ENCODE assay signal across 20 cellular contexts in the genomic region with DNA sequence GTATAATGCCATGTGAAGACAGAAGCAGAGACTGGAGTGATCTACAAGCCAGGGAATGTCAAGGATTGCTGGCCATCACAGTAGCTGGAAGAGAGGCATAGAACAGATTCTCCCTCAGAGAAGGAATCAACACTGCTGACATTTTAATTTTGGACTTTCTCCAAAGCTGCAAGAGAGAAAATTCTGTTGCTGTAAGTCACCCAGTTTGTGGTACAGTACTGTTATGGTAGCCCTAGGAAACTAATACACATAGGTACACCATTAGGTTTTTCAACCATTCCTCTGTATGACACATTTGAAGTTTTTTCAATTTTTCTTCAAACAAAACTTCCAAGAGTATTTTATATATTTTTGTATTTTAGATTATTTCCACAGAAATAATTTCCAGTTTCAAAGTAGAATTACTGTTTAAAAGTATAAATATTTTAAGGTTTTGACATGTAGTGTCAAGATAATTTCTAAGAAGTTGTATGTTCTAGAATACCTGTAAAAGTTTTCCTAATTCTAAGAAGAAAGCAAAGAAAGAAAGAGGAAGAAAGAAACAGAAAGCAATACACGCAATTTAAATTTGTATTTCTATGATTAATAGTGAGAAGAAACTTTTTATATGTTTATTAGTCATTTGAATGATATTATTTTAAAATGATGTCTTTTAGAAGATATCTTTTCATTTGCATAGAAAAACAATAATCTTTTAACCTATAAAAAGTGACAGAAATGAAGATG.
DNase-seq lines count a peak whose midpoint lies in the region; ATAC-seq, FAIRE-seq and TF ChIP-seq lines count a peak whose summit lies in the region.
"Had no signal": no experiment of that assay in that cellular context is flagged by ENCODE, and none has a peak within 500 bp of the region (broad histone marks: within the 10 kb centered on the region; RNA-seq: fewer than 3 reads in every experiment).

No MANE protein-coding gene starts in this region.

- no peak for ATAC-seq in CD4-positive, CD25-positive, alpha-beta regulatory T cell (ENCODE audit: low read depth in 2 of 2)
- ATAC-seq: left cardiac atrium; mucosa of descending colon; stimulated activated naive CD8-positive, alpha-beta T cell treated with anti-CD3 and anti-CD28 coated beads, Interleukin-15, amount 100 ng/mL, for 72 hours had no signal

- no peak overlapping the region for H3K4me3 Mint-ChIP-seq in CD4-positive, CD25-positive, alpha-beta regulatory T cell
- peak overlapping the region; percentile 8 for H3K4me3 Mint-ChIP-seq in activated naive CD8-positive, alpha-beta T cell treated with anti-CD3 and anti-CD28 coated beads for 36 hours
- H3K4me3 Mint-ChIP-seq in CD14-positive monocyte, result no peak overlapping the region
- H3K4me3 Mint-ChIP-seq: activated CD4-positive, alpha-beta T cell treated with anti-CD3 and anti-CD28 coated beads, Interleukin-2, amount 10 ng/mL, durations not matched to agents 7 days and 5 days; H9; stimulated activated naive CD8-positive, alpha-beta T cell treated with anti-CD3 and anti-CD28 coated beads, Interleukin-15, amount 100 ng/mL, for 72 hours; T-helper 2 cell treated with Interferon-gamma antibody and Interleukin-4, amounts not matched to agents 5 μg/mL and 100 μg/mL, for 36 hours had no signal

- H3K27ac ChIP-seq in CD4-positive, CD25-positive, alpha-beta regulatory T cell (ENCODE audit: insufficient read depth, low read length, poor library complexity, severe bottlenecking), result no peak overlapping the region
- H3K27ac ChIP-seq: ovary, uterus had no signal

- peak; percentile 51 for FAIRE-seq in frontal cortex (lab: Jason Lieb, UNC)
- FAIRE-seq: endothelial cell of umbilical vein had no signal

- H3K9me3 ChIP-seq in CD4-positive, CD25-positive, alpha-beta regulatory T cell (ENCODE audit: control insufficient read depth in 2 of 2, low read length in 2 of 2), result no peaks in the 10 kb centered on the region
- H3K9me3 ChIP-seq: mucosa of descending colon, ovary, uterus had no signal

- peaks cover 5% of the 10 kb centered on the region for H3K4me1 ChIP-seq in CD4-positive, CD25-positive, alpha-beta regulatory T cell (ENCODE audit: control insufficient read depth, insufficient read depth, low read length, poor library complexity, severe bottlenecking)
- H3K4me1 ChIP-seq: uterus had no signal

- H3K9me3 Mint-ChIP-seq in CD4-positive, CD25-positive, alpha-beta regulatory T cell, result no peaks in the 10 kb centered on the region
- H3K9me3 Mint-ChIP-seq in activated naive CD8-positive, alpha-beta T cell treated with anti-CD3 and anti-CD28 coated beads for 36 hours, result no peaks in the 10 kb centered on the region
- H3K9me3 Mint-ChIP-seq in CD14-positive monocyte, result peaks cover 0 to 9% (median 2%) of the 10 kb centered on the region in 7 donors
- H3K9me3 Mint-ChIP-seq: activated CD4-positive, alpha-beta T cell treated with anti-CD3 and anti-CD28 coated beads, Interleukin-2, amount 10 ng/mL, durations not matched to agents 7 days and 5 days; H9; stimulated activated naive CD8-positive, alpha-beta T cell treated with anti-CD3 and anti-CD28 coated beads, Interleukin-15, amount 100 ng/mL, for 72 hours; T-helper 2 cell treated with Interferon-gamma antibody and Interleukin-4, amounts not matched to agents 5 μg/mL and 100 μg/mL, for 36 hours had no signal

- H3K27me3 ChIP-seq in CD4-positive, CD25-positive, alpha-beta regulatory T cell (ENCODE audit: control insufficient read depth, insufficient read depth, low read length), result no peaks in the 10 kb centered on the region
- H3K27me3 ChIP-seq: ovary, uterus had no signal

- H3K27ac Mint-ChIP-seq in CD4-positive, CD25-positive, alpha-beta regulatory T cell, result peak overlapping the region in 2 of 3 donors; percentile 27 to 43
- peak overlapping the region; percentile 85 for H3K27ac Mint-ChIP-seq in activated naive CD8-positive, alpha-beta T cell treated with anti-CD3 and anti-CD28 coated beads for 36 hours
- no peak overlapping the region for H3K27ac Mint-ChIP-seq in CD14-positive monocyte
- H3K27ac Mint-ChIP-seq: activated CD4-positive, alpha-beta T cell treated with anti-CD3 and anti-CD28 coated beads, Interleukin-2, amount 10 ng/mL, durations not matched to agents 7 days and 5 days; H9; stimulated activated naive CD8-positive, alpha-beta T cell treated with anti-CD3 and anti-CD28 coated beads, Interleukin-15, amount 100 ng/mL, for 72 hours; T-helper 2 cell treated with Interferon-gamma antibody and Interleukin-4, amounts not matched to agents 5 μg/mL and 100 μg/mL, for 36 hours had no signal

- DNase-seq in AG08395 (ENCODE audit: low spot score) (peak; percentile 22), frontal cortex (ENCODE audit: low spot score in 2 of 2) (no peak), SW 1271 (lab: John Stamatoyannopoulos, UW) (no peak), HUDEP-2 (lab: John Stamatoyannopoulos, UW; ENCODE audit: unreplicated experiment in 76 of 76) (no peak), CD14-positive monocyte (ENCODE audit: low spot score) (no peak)
- DNase-seq in CD4-positive, CD25-positive, alpha-beta regulatory T cell, result peak in 1 of 3 donors; percentile 55
- no peak for DNase-seq in activated naive CD8-positive, alpha-beta T cell treated with anti-CD3 and anti-CD28 coated beads for 36 hours
- DNase-seq: activated CD4-positive, alpha-beta T cell treated with anti-CD3 and anti-CD28 coated beads, Interleukin-2, amount 10 ng/mL, durations not matched to agents 7 days and 5 days; cerebellar nuclear complex; H9; head of caudate nucleus; left cardiac atrium; mucosa of descending colon; NCI-H1092 treated with DMSO at 0.1 percent for 48 hours; ovary; Right ventricle myocardium superior; stimulated activated naive CD8-positive, alpha-beta T cell treated with anti-CD3 and anti-CD28 coated beads, Interleukin-15, amount 100 ng/mL, for 72 hours; uterus had no signal

- no peak for TF ChIP-seq CTCF in CD14-positive monocyte (IDR thresholded peaks at IDR 0.05)

- H3K36me3 Mint-ChIP-seq in CD4-positive, CD25-positive, alpha-beta regulatory T cell, result peaks cover 27% of the 10 kb centered on the region
- peaks cover 22% of the 10 kb centered on the region for H3K36me3 Mint-ChIP-seq in activated naive CD8-positive, alpha-beta T cell treated with anti-CD3 and anti-CD28 coated beads for 36 hours
- H3K36me3 Mint-ChIP-seq in CD14-positive monocyte, result no peaks in the 10 kb centered on the region

- intact Hi-C loops in CD14-positive monocyte (cut with micrococcal nuclease), result no loop called here

- H3K4me1 Mint-ChIP-seq in CD4-positive, CD25-positive, alpha-beta regulatory T cell, result peaks cover 5 to 22% (median 14%) of the 10 kb centered on the region in 4 donors
- H3K4me1 Mint-ChIP-seq in activated naive CD8-positive, alpha-beta T cell treated with anti-CD3 and anti-CD28 coated beads for 36 hours, result peaks cover 26% of the 10 kb centered on the region
- H3K4me1 Mint-ChIP-seq in CD14-positive monocyte, result no peaks in the 10 kb centered on the region

- H3K36me3 ChIP-seq in CD4-positive, CD25-positive, alpha-beta regulatory T cell (ENCODE audit: control insufficient read depth, insufficient read depth, low read length), result peaks cover 60% of the 10 kb centered on the region
- H3K36me3 ChIP-seq: ovary, uterus had no signal

- no peaks in the 10 kb centered on the region for H3K27me3 Mint-ChIP-seq in CD4-positive, CD25-positive, alpha-beta regulatory T cell
- no peaks in the 10 kb centered on the region for H3K27me3 Mint-ChIP-seq in activated naive CD8-positive, alpha-beta T cell treated with anti-CD3 and anti-CD28 coated beads for 36 hours
- peaks cover 0 to 2% (median under 1%) of the 10 kb centered on the region in 3 donors for H3K27me3 Mint-ChIP-seq in CD14-positive monocyte (ENCODE audit: low read depth in 3 of 3)
- H3K27me3 Mint-ChIP-seq: activated CD4-positive, alpha-beta T cell treated with anti-CD3 and anti-CD28 coated beads, Interleukin-2, amount 10 ng/mL, durations not matched to agents 7 days and 5 days; stimulated activated naive CD8-positive, alpha-beta T cell treated with anti-CD3 and anti-CD28 coated beads, Interleukin-15, amount 100 ng/mL, for 72 hours had no signal

- H3K4me3 ChIP-seq in CD4-positive, CD25-positive, alpha-beta regulatory T cell (ENCODE audit: low read depth, low read length), result no peak overlapping the region
- H3K4me3 ChIP-seq: mucosa of descending colon, ovary, uterus had no signal

Comparison
In these comparisons a context has a peak if more than half of its experiments do, and no peak if none do; other contexts are left out.
1. H3K27ac Mint-ChIP-seq: peak in CD4-positive, CD25-positive, alpha-beta regulatory T cell (2 of 3) and activated naive CD8-positive, alpha-beta T cell treated with anti-CD3 and anti-CD28 coated beads for 36 hours (single experiment); none in CD14-positive monocyte (0 of 7).